In genomic region chr13:46896346-46897138, GRCh38 we compare ENCODE assay signal across 9 cellular contexts. TPM values are rescaled to one million over a fixed set of nuclear protein-coding genes. Genes with fewer than 3 reads are reported as not detected.
DNase-seq lines count a peak whose midpoint lies in the region; ATAC-seq lines count a peak whose summit lies in the region.
"Had no signal": no experiment of that assay in that cellular context is flagged by ENCODE, and none has a peak within 500 bp of the region (broad histone marks: within the 10 kb centered on the region; RNA-seq: fewer than 3 reads in every experiment).

Gene HTR2A, minus strand, starts transcription at chr13:46897053. Its CDS starts 1,147 bp downstream, at chr13:46895906.

- no peaks in the 10 kb centered on the region for H3K9me3 Mint-ChIP-seq in CD8-positive, alpha-beta memory T cell
- no peaks in the 10 kb centered on the region for H3K9me3 Mint-ChIP-seq in effector memory CD8-positive, alpha-beta T cell
- no peaks in the 10 kb centered on the region for H3K9me3 Mint-ChIP-seq in natural killer cell treated with Interleukin-12 subunit alpha and Interleukin-12 subunit beta and Interleukin-15 and Interleukin-18, amount 100 ng/mL, for 72 hours

- CTCF ChIA-PET in CD8-positive, alpha-beta memory T cell (lab: Charles Lee), result no interaction called here

- no peak within 1 kb of the TSS for H3K27ac Mint-ChIP-seq in CD8-positive, alpha-beta memory T cell
- H3K27ac Mint-ChIP-seq in effector memory CD8-positive, alpha-beta T cell, result no peak within 1 kb of the TSS
- no peak within 1 kb of the TSS for H3K27ac Mint-ChIP-seq in natural killer cell treated with Interleukin-12 subunit alpha and Interleukin-12 subunit beta and Interleukin-15 and Interleukin-18, amount 100 ng/mL, for 72 hours

- no peaks in the 10 kb centered on the region for H3K36me3 Mint-ChIP-seq in CD8-positive, alpha-beta memory T cell
- no peaks in the 10 kb centered on the region for H3K36me3 Mint-ChIP-seq in effector memory CD8-positive, alpha-beta T cell (ENCODE audit: insufficient read depth)
- H3K36me3 Mint-ChIP-seq in natural killer cell treated with Interleukin-12 subunit alpha and Interleukin-12 subunit beta and Interleukin-15 and Interleukin-18, amount 100 ng/mL, for 72 hours, result no peaks in the 10 kb centered on the region

- peaks cover 14 to 61% of the 10 kb centered on the region in 2 donors for H3K27me3 Mint-ChIP-seq in CD8-positive, alpha-beta memory T cell
- peaks cover 47 to 48% of the 10 kb centered on the region in 2 donors for H3K27me3 Mint-ChIP-seq in effector memory CD8-positive, alpha-beta T cell
- H3K27me3 Mint-ChIP-seq in natural killer cell treated with Interleukin-12 subunit alpha and Interleukin-12 subunit beta and Interleukin-15 and Interleukin-18, amount 100 ng/mL, for 72 hours, result peaks cover 26 to 63% of the 10 kb centered on the region in 2 donors

- ATAC-seq in effector memory CD8-positive, alpha-beta T cell (replicated peaks), result peak; percentile 36
- ATAC-seq in natural killer cell treated with Interleukin-12 subunit alpha and Interleukin-12 subunit beta and Interleukin-15 and Interleukin-18, amount 100 ng/mL, for 72 hours, result no peak
- ATAC-seq in HG03521 (IDR thresholded peaks at IDR 0.05; ENCODE audit: unreplicated experiment) (no peak), GM19463 (IDR thresholded peaks at IDR 0.05; ENCODE audit: unreplicated experiment) (no peak)

- H3K36me3 ChIP-seq in CD8-positive, alpha-beta memory T cell (ENCODE audit: insufficient read depth, low read length), result no peaks in the 10 kb centered on the region

- H3K27me3 ChIP-seq in CD8-positive, alpha-beta memory T cell (ENCODE audit: insufficient read depth, low read length, poor library complexity, severe bottlenecking), result peaks cover 9% of the 10 kb centered on the region

- no peaks in the 10 kb centered on the region for H3K9me3 ChIP-seq in CD8-positive, alpha-beta memory T cell (ENCODE audit: low read length)

- no peak within 1 kb of the TSS for H3K27ac ChIP-seq in CD8-positive, alpha-beta memory T cell (ENCODE audit: low read depth, low read length)

- DNase-seq in CD8-positive, alpha-beta memory T cell, result no peak
- DNase-seq in NCI-H82 treated with DMSO at 0.1 percent for 48 hours (lab: John Stamatoyannopoulos, UW; ENCODE audit: unreplicated experiment), result peak; percentile 89
- DNase-seq in effector memory CD8-positive, alpha-beta T cell, result no peak
- DNase-seq in natural killer cell treated with Interleukin-12 subunit alpha and Interleukin-12 subunit beta and Interleukin-15 and Interleukin-18, amount 100 ng/mL, for 72 hours (ENCODE audit: low spot score), result no peak
- no peak for DNase-seq in T1000 (lab: John Stamatoyannopoulos, UW)
- DNase-seq in RKO (ENCODE audit: low spot score), result no peak

- H3K4me3 Mint-ChIP-seq in CD8-positive, alpha-beta memory T cell, result peak within 1 kb of the TSS; percentile 15 to 85 (median 72)
- H3K4me3 Mint-ChIP-seq in effector memory CD8-positive, alpha-beta T cell, result peak within 1 kb of the TSS; percentile 23 to 59
- peak within 1 kb of the TSS; percentile 35 for H3K4me3 Mint-ChIP-seq in natural killer cell treated with Interleukin-12 subunit alpha and Interleukin-12 subunit beta and Interleukin-15 and Interleukin-18, amount 100 ng/mL, for 72 hours

- H3K4me3 ChIP-seq in CD8-positive, alpha-beta memory T cell (ENCODE audit: low read length), result no peak within 1 kb of the TSS

- peaks cover 14 to 28% (median 28%) of the 10 kb centered on the region in 3 donors for H3K4me1 Mint-ChIP-seq in CD8-positive, alpha-beta memory T cell
- H3K4me1 Mint-ChIP-seq in effector memory CD8-positive, alpha-beta T cell (ENCODE audit: low read depth in 2 of 2), result peaks cover 10 to 11% of the 10 kb centered on the region in 2 donors
- peaks cover 10 to 15% of the 10 kb centered on the region in 2 donors for H3K4me1 Mint-ChIP-seq in natural killer cell treated with Interleukin-12 subunit alpha and Interleukin-12 subunit beta and Interleukin-15 and Interleukin-18, amount 100 ng/mL, for 72 hours (ENCODE audit: low read depth in 2 of 2)

- POLR2A ChIA-PET in CD8-positive, alpha-beta memory T cell (lab: Charles Lee), result no interaction called here

- H3K4me1 ChIP-seq in CD8-positive, alpha-beta memory T cell (ENCODE audit: insufficient read depth, low read length), result no peaks in the 10 kb centered on the region

RNA-seq across cellular contexts. Expression of gene HTR2A, which starts in this region (rescaled TPM):
- total RNA-seq in CD8-positive, alpha-beta memory T cell, result not detected
- not detected for polyA plus RNA-seq in CD8-positive, alpha-beta memory T cell
- total RNA-seq in natural killer cell treated with Interleukin-12 subunit alpha and Interleukin-12 subunit beta and Interleukin-15 and Interleukin-18, amount 100 ng/mL, for 72 hours, result not detected
- total RNA-seq: glomerular endothelial cell had no signal
